ENCODE assay signal across 8 cellular contexts in the genomic region with DNA sequence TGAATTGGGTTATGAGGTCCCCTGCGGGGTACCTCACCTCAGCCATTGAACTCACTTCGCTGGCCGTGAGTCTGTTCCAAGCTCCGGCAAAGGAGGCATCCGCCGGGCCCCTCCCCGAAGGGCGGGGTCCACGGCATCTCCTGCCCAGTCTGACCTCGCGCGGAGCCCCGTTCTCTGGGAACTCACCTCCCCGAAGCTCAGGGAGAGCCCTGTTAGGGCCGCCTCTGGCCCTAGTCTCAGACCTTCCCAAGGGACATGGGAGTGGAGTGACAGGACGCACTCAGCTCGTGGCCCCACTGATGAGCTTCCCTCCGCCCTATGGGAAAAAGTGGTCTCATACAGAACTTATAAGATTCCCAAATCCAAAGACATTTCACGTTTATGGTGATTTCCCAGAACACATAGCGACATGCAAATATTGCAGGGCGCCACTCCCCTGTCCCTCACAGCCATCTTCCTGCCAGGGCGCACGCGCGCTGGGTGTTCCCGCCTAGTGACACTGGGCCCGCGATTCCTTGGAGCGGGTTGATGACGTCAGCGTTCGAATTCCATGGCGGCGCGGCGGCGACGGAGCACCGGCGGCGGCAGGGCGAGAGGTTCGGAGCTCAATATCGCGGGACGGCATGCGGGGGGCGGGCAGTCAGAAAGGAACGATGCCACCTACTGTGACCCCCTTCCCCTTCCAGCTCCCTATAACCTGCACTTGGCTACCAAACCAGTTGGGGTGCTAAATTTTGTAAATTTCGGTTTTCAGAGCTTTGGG. TPM values are rescaled to one million over a fixed set of nuclear protein-coding genes. Genes with fewer than 3 reads are reported as not detected.
DNase-seq lines count a peak whose midpoint lies in the region; ATAC-seq and TF ChIP-seq lines count a peak whose summit lies in the region.

A gene with protein sequence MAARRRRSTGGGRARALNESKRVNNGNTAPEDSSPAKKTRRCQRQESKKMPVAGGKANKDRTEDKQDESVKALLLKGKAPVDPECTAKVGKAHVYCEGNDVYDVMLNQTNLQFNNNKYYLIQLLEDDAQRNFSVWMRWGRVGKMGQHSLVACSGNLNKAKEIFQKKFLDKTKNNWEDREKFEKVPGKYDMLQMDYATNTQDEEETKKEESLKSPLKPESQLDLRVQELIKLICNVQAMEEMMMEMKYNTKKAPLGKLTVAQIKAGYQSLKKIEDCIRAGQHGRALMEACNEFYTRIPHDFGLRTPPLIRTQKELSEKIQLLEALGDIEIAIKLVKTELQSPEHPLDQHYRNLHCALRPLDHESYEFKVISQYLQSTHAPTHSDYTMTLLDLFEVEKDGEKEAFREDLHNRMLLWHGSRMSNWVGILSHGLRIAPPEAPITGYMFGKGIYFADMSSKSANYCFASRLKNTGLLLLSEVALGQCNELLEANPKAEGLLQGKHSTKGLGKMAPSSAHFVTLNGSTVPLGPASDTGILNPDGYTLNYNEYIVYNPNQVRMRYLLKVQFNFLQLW (plus strand): TSS at position 544 of the 763 bp plus-strand sequence. CDS start 7 bp downstream, at position 551.

- peak; percentile 99 for TF ChIP-seq POLR2A in IMR-90 (IDR thresholded peaks at IDR 0.05; ENCODE audit: low read depth, low read length)

- H4K5ac ChIP-seq in IMR-90 (ENCODE audit: low read depth, low read length): peak within 1 kb of the TSS; percentile 42

- no peak for TF ChIP-seq CTCF in IMR-90 (conservative IDR thresholded peaks at IDR 0.05; ENCODE audit: low read depth, low read length)

- H2BK20ac ChIP-seq in IMR-90 (ENCODE audit: low read depth, low read length): no peak within 1 kb of the TSS; the same call in 1 of the 2 replicates

- H3K9me3 ChIP-seq in IMR-90 (ENCODE audit: control insufficient read depth, insufficient read depth, low read length): no peaks in the 10 kb centered on the region

- TF ChIP-seq RAD21 in IMR-90 (IDR thresholded peaks at IDR 0.05; ENCODE audit: low read length): no peak

- peak within 1 kb of the TSS; percentile 63 for H4K91ac ChIP-seq in IMR-90 (ENCODE audit: insufficient read depth, low read depth, low read length)

- peaks cover 3% of the 10 kb centered on the region; the same call in 1 of the 2 replicates for H4K20me1 ChIP-seq in IMR-90 (ENCODE audit: insufficient read depth, low read length)

- peak within 1 kb of the TSS; percentile 55 to 94 for H4K8ac ChIP-seq in IMR-90 (ENCODE audit: low read depth in 2 of 2, low read length in 2 of 2)

- intact Hi-C loops in IMR-90 (cut with micrococcal nuclease): loop anchor here (1.0 to 2.0 kb wide), 6 partner anchors 38 to 340 kb away; a partner anchor contains a TSS

- H3K4me1 ChIP-seq in IMR-90 (ENCODE audit: control insufficient read depth, insufficient read depth, low read length): no peaks in the 10 kb centered on the region

- POLR2A ChIA-PET in IMR-90 (lab: Charles Lee; ENCODE audit: unreplicated experiment): interaction anchor here (0.5 to 0.9 kb wide), 4 partner anchors 15 to 632 kb away, joined by 3 to 6 read pairs (median 3); no protein-coding TSS in a partner anchor

- BruUV-seq in IMR-90 (replicated peaks; lab: Mats Ljungman, UMichigan): no TSS peak

- peak within 1 kb of the TSS; percentile 84 for H2AK9ac ChIP-seq in IMR-90 (replicated peaks; ENCODE audit: low read depth, low read length, poor library complexity)

- peak within 1 kb of the TSS; percentile 40 for H2BK5ac ChIP-seq in IMR-90 (ENCODE audit: low read depth, low read length, poor library complexity, severe bottlenecking)

- peak within 1 kb of the TSS; percentile 71 for H3K27ac ChIP-seq in IMR-90 (ENCODE audit: insufficient read depth, low read length)

- ATAC-seq in GM21528 (IDR thresholded peaks at IDR 0.05; ENCODE audit: low FRiP score, unreplicated experiment): peak; percentile 92
- peak; percentile 96 for ATAC-seq in IMR-90 (ENCODE audit: low read depth)

- H3K23ac ChIP-seq in IMR-90 (ENCODE audit: low read depth, low read length): peak within 1 kb of the TSS; percentile 68

- WGBS in IMR-90 (ENCODE audit: extremely low coverage in 2 of 2, insufficient read length in 1 of 2), 2 experiments: 0% methylated on average over 26 of the region's 50 CpGs; no CpG with 5 or more reads in 1 of the 2 experiments

- no peak within 1 kb of the TSS; the same call in 1 of the 2 replicates for H3K18ac ChIP-seq in IMR-90 (ENCODE audit: low read depth, low read length)

- 0 out of 2 replicates have a peak, but pooled peaks cover 2% of the 10 kb centered on the region for H3K27me3 ChIP-seq in IMR-90 (ENCODE audit: control insufficient read depth, insufficient read depth, low read length)

- peaks cover 3 to 14% of the 10 kb centered on the region in 2 experiments; a peak in 2 of 4 replicates for H3K79me1 ChIP-seq in IMR-90 (ENCODE audit: low read depth in 1 of 2, low read length in 2 of 2)

- peak; percentile 100 for DNase-seq in DMS 273 treated with DMSO at 0.1 percent for 48 hours (lab: John Stamatoyannopoulos, UW)
- peak; percentile 99 for DNase-seq in IMR-90
- DNase-seq in OCI-M1 (lab: John Stamatoyannopoulos, UW): peak; percentile 98
- peak; percentile 92 for DNase-seq in activated T-cell treated with anti-CD3 and anti-CD28 coated beads for 24 hours (ENCODE audit: low read depth)
- DNase-seq in epidermal melanocyte (ENCODE audit: insufficient read length, low spot score): peak; percentile 75
- DNase-seq in middle frontal gyrus (ENCODE audit: extremely low spot score, low spot score): peak; percentile 99
- DNase-seq in stimulated activated CD8-positive, alpha-beta memory T cell treated with anti-CD3 and anti-CD28 coated beads, Interleukin-2, amount 100 ng/mL, for 48 hours (ENCODE audit: low read depth in 2 of 2): peak; percentile 93 to 95

- CTCF ChIA-PET in IMR-90 (lab: Yijun Ruan, JAX): interaction anchor here (0.6 to 3.3 kb wide), 4 partner anchors 10 to 16 kb away, joined by 3 to 17 read pairs (median 6); a partner anchor contains a TSS

- 0 out of 2 replicates have a peak within 1 kb of the TSS, but pooled peaks have one; percentile 16 for H2AK5ac ChIP-seq in IMR-90 (ENCODE audit: low read depth, low read length)

- H2BK15ac ChIP-seq in IMR-90 (ENCODE audit: low read depth, low read length): peak within 1 kb of the TSS; percentile 49

- H2BK120ac ChIP-seq in IMR-90 (ENCODE audit: low read depth, low read length): peak within 1 kb of the TSS; percentile 79

- H3K4me2 ChIP-seq in IMR-90 (ENCODE audit: low read depth, low read length): peak within 1 kb of the TSS; percentile 74

- no peaks in the 10 kb centered on the region for H3K9me1 ChIP-seq in IMR-90 (ENCODE audit: insufficient read depth, low read length)

- H3K4ac ChIP-seq in IMR-90 (ENCODE audit: low read depth, low read length): peak within 1 kb of the TSS; percentile 75

- H2AFZ ChIP-seq in IMR-90 (replicated peaks; ENCODE audit: low read length, poor library complexity): peak within 1 kb of the TSS; percentile 94

- peak within 1 kb of the TSS; percentile 91 for H3K14ac ChIP-seq in IMR-90 (replicated peaks; ENCODE audit: low read depth, low read length)

- peak within 1 kb of the TSS; percentile 90 for H3K56ac ChIP-seq in IMR-90 (ENCODE audit: extremely low read depth, insufficient read depth, low read length)

- dilution Hi-C loops in IMR-90 (cut with HindIII; ENCODE audit: low sequenced_read_pairs, unreplicated experiment): no loop called here

- H3K36me3 ChIP-seq in IMR-90 (ENCODE audit: control insufficient read depth, insufficient read depth, low read length): peaks cover 5% of the 10 kb centered on the region

- in situ Hi-C loops in IMR-90 (cut with MboI; ENCODE audit: low sequenced_read_pairs): loop anchor here (25.0 kb wide), 2 partner anchors 644 to 744 kb away; a partner anchor contains a TSS

- peak within 1 kb of the TSS; percentile 84 for H3K4me3 ChIP-seq in IMR-90 (ENCODE audit: insufficient read depth, low read depth, low read length)

- peak within 1 kb of the TSS; percentile 90 for H3K9ac ChIP-seq in IMR-90 (ENCODE audit: low read depth, low read length)

TF ChIP-seq in IMR-90, 13 proteins besides CTCF, POLR2A, EP300 and RAD21 (continues in another document):
- no peak for TF ChIP-seq MAFK (IDR thresholded peaks at IDR 0.05; ENCODE audit: low read depth, low read length)
- TF ChIP-seq, protein P1, sequence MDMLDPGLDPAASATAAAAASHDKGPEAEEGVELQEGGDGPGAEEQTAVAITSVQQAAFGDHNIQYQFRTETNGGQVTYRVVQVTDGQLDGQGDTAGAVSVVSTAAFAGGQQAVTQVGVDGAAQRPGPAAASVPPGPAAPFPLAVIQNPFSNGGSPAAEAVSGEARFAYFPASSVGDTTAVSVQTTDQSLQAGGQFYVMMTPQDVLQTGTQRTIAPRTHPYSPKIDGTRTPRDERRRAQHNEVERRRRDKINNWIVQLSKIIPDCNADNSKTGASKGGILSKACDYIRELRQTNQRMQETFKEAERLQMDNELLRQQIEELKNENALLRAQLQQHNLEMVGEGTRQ (IDR thresholded peaks at IDR 0.05; ENCODE audit: low read depth, low read length): no peak; the same call in 1 of the 2 replicates
- no peak; the same call in 1 of the 2 replicates for TF ChIP-seq CHD1 (IDR thresholded peaks at IDR 0.05; ENCODE audit: low read depth, low read length)
- no peak for TF ChIP-seq NFE2L2 (IDR thresholded peaks at IDR 0.05; ENCODE audit: low read depth, low read length)
- 0 out of 2 replicates have a peak, but pooled peaks have one; percentile 1 for TF ChIP-seq FOS (IDR thresholded peaks at IDR 0.05; ENCODE audit: low read depth, low read length)
- no peak for TF ChIP-seq SMC3 (IDR thresholded peaks at IDR 0.05; ENCODE audit: low read depth, low read length)
- TF ChIP-seq RCOR1 (IDR thresholded peaks at IDR 0.05; ENCODE audit: insufficient replicate concordance, low read length): no peak
- peak; percentile 85; the same call in 1 of the 2 replicates for TF ChIP-seq MAZ (IDR thresholded peaks at IDR 0.05; ENCODE audit: borderline replicate concordance, low read depth, low read length)
- TF ChIP-seq, protein P2, sequence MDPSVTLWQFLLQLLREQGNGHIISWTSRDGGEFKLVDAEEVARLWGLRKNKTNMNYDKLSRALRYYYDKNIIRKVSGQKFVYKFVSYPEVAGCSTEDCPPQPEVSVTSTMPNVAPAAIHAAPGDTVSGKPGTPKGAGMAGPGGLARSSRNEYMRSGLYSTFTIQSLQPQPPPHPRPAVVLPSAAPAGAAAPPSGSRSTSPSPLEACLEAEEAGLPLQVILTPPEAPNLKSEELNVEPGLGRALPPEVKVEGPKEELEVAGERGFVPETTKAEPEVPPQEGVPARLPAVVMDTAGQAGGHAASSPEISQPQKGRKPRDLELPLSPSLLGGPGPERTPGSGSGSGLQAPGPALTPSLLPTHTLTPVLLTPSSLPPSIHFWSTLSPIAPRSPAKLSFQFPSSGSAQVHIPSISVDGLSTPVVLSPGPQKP (IDR thresholded peaks at IDR 0.05; ENCODE audit: borderline replicate concordance, low read depth, low read length): no peak
- TF ChIP-seq RFX5 (IDR thresholded peaks at IDR 0.05; ENCODE audit: low read depth, low read length): no peak
- peak; percentile 14; the same call in 1 of the 2 replicates for TF ChIP-seq BHLHE40 (IDR thresholded peaks at IDR 0.05; ENCODE audit: low read depth, low read length)

RNA-seq across cellular contexts. Expression of the gene that starts here (rescaled TPM):
- total RNA-seq in IMR-90 (2012; rRNA removed): 11.7 TPM in 2 replicates
- 18.3 and 19.1 TPM in 2 replicates for polyA plus RNA-seq in IMR-90 (2012; rRNA removed)
- polyA plus RNA-seq in IMR-90 (2012; cell fraction: cytosol; rRNA removed): 4.3 and 6.2 TPM in 2 replicates
- polyA plus RNA-seq in IMR-90 (2012; cell fraction: nucleus; rRNA removed; ENCODE audit: low replicate concordance): 3.7 and 31.9 TPM in 2 replicates

Comparison
In these comparisons a context has a peak if more than half of its experiments do, and no peak if none do; other contexts are left out.
1. Peak in every context shown above with its lines: DNase-seq, ATAC-seq, H3K4me3 ChIP-seq and H3K27ac ChIP-seq.